17 cellular contexts compared by ENCODE assay signal in genomic region chr19:40768936-40769335, GRCh38. TPM values are rescaled to one million over a fixed set of nuclear protein-coding genes. Genes with fewer than 3 reads are reported as not detected.
DNase-seq lines count a peak whose midpoint lies in the region; ATAC-seq, FAIRE-seq and TF ChIP-seq lines count a peak whose summit lies in the region.
"Had no signal": no experiment of that assay in that cellular context is flagged by ENCODE, and none has a peak within 500 bp of the region (broad histone marks: within the 10 kb centered on the region; RNA-seq: fewer than 3 reads in every experiment).

No MANE protein-coding gene starts in this region.

- no TSS peak for BruUV-seq in HepG2 (replicated peaks; lab: Mats Ljungman, UMichigan)

- TF ChIP-seq RAD21 in HepG2 (CRISPR knock-in tag; IDR thresholded peaks at IDR 0.05) = no peak

- in situ Hi-C loops in HepG2 (cut with HindIII; ENCODE audit: extremely low pct_ligation_motif_present, low pct_unique_long_range_greater_than_20kb) = no loop called here

- H3K9me3 ChIP-seq in HepG2 (ENCODE audit: low read length) (no peaks in the 10 kb centered on the region), right lobe of liver (no peaks in the 10 kb centered on the region), lower lobe of right lung (no peaks in the 10 kb centered on the region), upper lobe of right lung (no peaks in the 10 kb centered on the region)
- H3K9me3 ChIP-seq: Caco-2, HAP-1 had no signal

- WGBS in HepG2 (ENCODE audit: low lambda C conversion rate) = no CpG with 5 or more reads among the region's 2 CpGs
- WGBS in right lobe of liver (ENCODE audit: insufficient coverage, low coverage, low lambda C conversion rate, missing lambda C conversion rate) = 88% methylated on average over 2 of the region's 2 CpGs

- peaks cover 16% of the 10 kb centered on the region for H3K4me1 ChIP-seq in HepG2 (ENCODE audit: insufficient read depth, low read length)
- H3K4me1 ChIP-seq in right lobe of liver = no peaks in the 10 kb centered on the region
- no peaks in the 10 kb centered on the region for H3K4me1 ChIP-seq in lower lobe of right lung
- H3K4me1 ChIP-seq in upper lobe of right lung = no peaks in the 10 kb centered on the region
- H3K4me1 ChIP-seq: Caco-2, HAP-1 had no signal

- H3K27ac ChIP-seq in HepG2 (ENCODE audit: extremely low read length, insufficient read depth, low read length) (no peak overlapping the region), right lobe of liver (no peak overlapping the region), lower lobe of right lung (no peak overlapping the region), upper lobe of right lung (no peak overlapping the region)

- no peak for DNase-seq in HepG2 (ENCODE audit: low spot score)
- DNase-seq in right lobe of liver = no peak
- DNase-seq in MV-4-11 (lab: John Stamatoyannopoulos, UW) = peak; percentile 55
- no peak for DNase-seq in lower lobe of right lung
- DNase-seq in upper lobe of right lung = no peak
- DNase-seq in NCI-H2081 treated with DMSO at 0.1 percent for 48 hours (lab: John Stamatoyannopoulos, UW) = no peak
- no peak for DNase-seq in GM19239 (ENCODE audit: insufficient read length, low spot score)
- DNase-seq: Caco-2, KBM-7, NCI-H1048, NCI-H146, NCI-H2081, NCI-H510A, NCI-H82 had no signal

- CTCF ChIA-PET in HepG2 (lab: Yijun Ruan, JAX; ENCODE audit: low intra/inter-chr PET ratio, low total read pairs) = no interaction called here

- H3K79me2 ChIP-seq in HepG2 (ENCODE audit: insufficient read depth, low read length) = no peaks in the 10 kb centered on the region

- no peak for TF ChIP-seq EP300 in HepG2 (IDR thresholded peaks at IDR 0.05; ENCODE audit: low read depth in 2 of 2, low read length in 2 of 2)
- TF ChIP-seq EP300 in HepG2 (CRISPR knock-in tag; IDR thresholded peaks at IDR 0.05; ENCODE audit: borderline replicate concordance) = no peak

- no peak overlapping the region for H2AFZ ChIP-seq in HepG2 (ENCODE audit: low read length)

- ATAC-seq in HepG2 = peak; percentile 48
- no peak for ATAC-seq in right lobe of liver
- peak; percentile 83 to 93 for ATAC-seq in lower lobe of right lung
- peak; percentile 82 for ATAC-seq in upper lobe of right lung
- ATAC-seq in HG03097 (IDR thresholded peaks at IDR 0.05; ENCODE audit: low FRiP score, unreplicated experiment) = no peak
- ATAC-seq: Right ventricle myocardium inferior had no signal

- TF ChIP-seq POLR2A in HepG2 (IDR thresholded peaks at IDR 0.05; ENCODE audit: insufficient read depth in 1 of 2, low read depth in 2 of 2, low read length in 2 of 2) = no peak
- no peak for TF ChIP-seq POLR2A in right lobe of liver (IDR thresholded peaks at IDR 0.05)

- H3K27me3 ChIP-seq in HepG2 (ENCODE audit: control insufficient read depth in 1 of 2, insufficient read depth in 2 of 2, low read length in 2 of 2) (no peaks in the 10 kb centered on the region), right lobe of liver (no peaks in the 10 kb centered on the region), lower lobe of right lung (ENCODE audit: low read depth) (no peaks in the 10 kb centered on the region), upper lobe of right lung (no peaks in the 10 kb centered on the region)

- peaks cover 12 to 27% of the 10 kb centered on the region in 2 experiments; a peak in 4 of 5 replicates for H3K36me3 ChIP-seq in HepG2 (replicated peaks in 1 of 2; ENCODE audit: control insufficient read depth in 1 of 2, insufficient read depth in 2 of 2, low read length in 2 of 2)
- peaks cover 8 to 31% (median 21%) of the 10 kb centered on the region in 4 donors for H3K36me3 ChIP-seq in right lobe of liver
- H3K36me3 ChIP-seq in lower lobe of right lung = peaks cover 36% of the 10 kb centered on the region
- peaks cover 33% of the 10 kb centered on the region for H3K36me3 ChIP-seq in upper lobe of right lung

- intact Hi-C loops in HepG2 (cut with micrococcal nuclease; ENCODE audit: unreplicated experiment) (no loop called here), right lobe of liver (cut with DNase I) (no loop called here), lower lobe of right lung (cut with DNase I) (no loop called here), upper lobe of right lung (cut with DNase I) (no loop called here)

- H3K9ac ChIP-seq in HepG2 (ENCODE audit: insufficient read depth, low read depth, low read length) = no peak overlapping the region

- H4K20me1 ChIP-seq in HepG2 (ENCODE audit: insufficient read depth, low read length) = no peaks in the 10 kb centered on the region; the same call in 1 of the 2 replicates

- POLR2A ChIA-PET in HepG2 (lab: Yijun Ruan, JAX) = interaction anchor here (0.6 to 1.5 kb wide), 3 partner anchors 8 to 26 kb away, joined by 4 to 5 read pairs (median 4); partner anchors contain the start of genes ACTMAP and SNRPA

- FAIRE-seq in HepG2 (lab: Jason Lieb, UNC) (no peak), GM19239 (lab: Jason Lieb, UNC) (no peak)

- H3K4me2 ChIP-seq in HepG2 (ENCODE audit: low read depth, low read length) = no peak overlapping the region

- TF ChIP-seq CTCF in HepG2 (CRISPR knock-in tag; IDR thresholded peaks at IDR 0.05) (no peak), right lobe of liver (IDR thresholded peaks at IDR 0.05) (no peak), lower lobe of right lung (IDR thresholded peaks at IDR 0.05) (no peak), upper lobe of right lung (IDR thresholded peaks at IDR 0.05) (no peak)

- no peak overlapping the region for H3K4me3 ChIP-seq in HepG2 (replicated peaks in 1 of 3; ENCODE audit: insufficient read depth in 1 of 3, low read depth in 2 of 3, low read length in 3 of 3)
- no peak overlapping the region for H3K4me3 ChIP-seq in right lobe of liver
- no peak overlapping the region for H3K4me3 ChIP-seq in lower lobe of right lung
- H3K4me3 ChIP-seq in upper lobe of right lung = no peak overlapping the region
- H3K4me3 ChIP-seq: HAP-1 had no signal

RNA-seq across cellular contexts. Expression of gene MIA, which starts 6.4 kb away (rescaled TPM):
- total RNA-seq in HepG2 (2016; rRNA removed; fragmentation: Illumina TruSeq; extraction: Trizol) (not detected in 2 replicates), right lobe of liver (1 to 10 TPM in 2 of 6 experiments, under 1 TPM in 1, not detected in 3; 0.86 to 1.9 (median 1.1) TPM), lower lobe of right lung (1.7 TPM), upper lobe of right lung (not detected)
- total RNA-seq in HepG2 (2016; cell fraction: cytosol; rRNA removed; fragmentation: Illumina TruSeq; extraction: Trizol; ENCODE audit: low read depth) = not detected in 2 replicates
- total RNA-seq in HepG2 (2016; cell fraction: insoluble cytoplasmic fraction; rRNA removed; fragmentation: Illumina TruSeq; extraction: Trizol) = not detected in 2 replicates
- not detected in 2 replicates for total RNA-seq in HepG2 (2016; cell fraction: membrane; rRNA removed; fragmentation: Illumina TruSeq; extraction: Trizol)
- not detected in 2 replicates for total RNA-seq in HepG2 (2016; cell fraction: nucleus; rRNA removed; fragmentation: Illumina TruSeq; extraction: Trizol)
- 0.61 and 2.5 TPM in 2 replicates for polyA plus RNA-seq in HepG2 (2011; rRNA removed)
- polyA plus RNA-seq in HepG2 (2011; cell fraction: cytosol; rRNA removed) = 0.25 TPM in 1 of 2 replicates, not detected in the other
- 1.1 and 5.8 TPM in 2 replicates for polyA plus RNA-seq in HepG2 (2011; cell fraction: nucleus; rRNA removed)
- 1.5 and 1.6 TPM in 2 replicates for polyA plus RNA-seq in HepG2 (2012)
- polyA plus RNA-seq in HepG2 (2016; cell fraction: cytosol; fragmentation: Illumina TruSeq; extraction: Trizol; ENCODE audit: low read depth) = not detected in 2 replicates
- not detected in 2 replicates for polyA plus RNA-seq in HepG2 (2016; cell fraction: insoluble cytoplasmic fraction; fragmentation: Illumina TruSeq; extraction: Trizol; ENCODE audit: low read depth)
- polyA plus RNA-seq in HepG2 (2016; cell fraction: membrane; fragmentation: Illumina TruSeq; extraction: Trizol; ENCODE audit: low read depth) = not detected in 2 replicates
- not detected in 2 replicates for polyA plus RNA-seq in HepG2 (2016; cell fraction: nucleus; fragmentation: Illumina TruSeq; extraction: Trizol; ENCODE audit: insufficient read depth, low read depth)
- 1.6 TPM in 1 of 2 replicates, not detected in the other for polyA minus RNA-seq in HepG2 (2011; rRNA and poly(A)+ RNA removed; ENCODE audit: low replicate concordance)
- polyA minus RNA-seq in HepG2 (2011; cell fraction: cytosol; rRNA and poly(A)+ RNA removed) = not detected in 2 replicates
- polyA minus RNA-seq in HepG2 (2011; cell fraction: nucleus; rRNA and poly(A)+ RNA removed) = 1.7 and 4.5 TPM in 2 replicates
- total RNA-seq: Right ventricle myocardium inferior had no signal

RNA-seq across cellular contexts. Expression of gene RAB4B, which starts 9.1 kb away (rescaled TPM):
- 2.2 and 3.3 TPM in 2 replicates for total RNA-seq in HepG2 (2016; rRNA removed; fragmentation: Illumina TruSeq; extraction: Trizol)
- 1.3 and 2.3 TPM in 2 replicates for total RNA-seq in HepG2 (2016; cell fraction: cytosol; rRNA removed; fragmentation: Illumina TruSeq; extraction: Trizol; ENCODE audit: low read depth)
- total RNA-seq in HepG2 (2016; cell fraction: insoluble cytoplasmic fraction; rRNA removed; fragmentation: Illumina TruSeq; extraction: Trizol) = 2.1 and 3.5 TPM in 2 replicates
- total RNA-seq in HepG2 (2016; cell fraction: membrane; rRNA removed; fragmentation: Illumina TruSeq; extraction: Trizol) = 2.2 and 2.4 TPM in 2 replicates
- total RNA-seq in HepG2 (2016; cell fraction: nucleus; rRNA removed; fragmentation: Illumina TruSeq; extraction: Trizol) = 3.3 and 4.5 TPM in 2 replicates
- polyA plus RNA-seq in HepG2 (2011; rRNA removed) = 5.4 and 6.1 TPM in 2 replicates
- 8.5 and 11.8 TPM in 2 replicates for polyA plus RNA-seq in HepG2 (2011; cell fraction: cytosol; rRNA removed)
- 11.9 and 12.0 TPM in 2 replicates for polyA plus RNA-seq in HepG2 (2011; cell fraction: nucleus; rRNA removed)
- polyA plus RNA-seq in HepG2 (2012) = 4.2 and 5.6 TPM in 2 replicates
- polyA plus RNA-seq in HepG2 (2016; cell fraction: cytosol; fragmentation: Illumina TruSeq; extraction: Trizol; ENCODE audit: low read depth) = 3.1 and 4.5 TPM in 2 replicates
- 3.4 and 4.4 TPM in 2 replicates for polyA plus RNA-seq in HepG2 (2016; cell fraction: insoluble cytoplasmic fraction; fragmentation: Illumina TruSeq; extraction: Trizol; ENCODE audit: low read depth)
- polyA plus RNA-seq in HepG2 (2016; cell fraction: membrane; fragmentation: Illumina TruSeq; extraction: Trizol; ENCODE audit: low read depth) = 3.8 and 3.9 TPM in 2 replicates
- 13.8 and 16.0 TPM in 2 replicates for polyA plus RNA-seq in HepG2 (2016; cell fraction: nucleus; fragmentation: Illumina TruSeq; extraction: Trizol; ENCODE audit: insufficient read depth, low read depth)
- 2.7 and 3.9 TPM in 2 replicates for polyA minus RNA-seq in HepG2 (2011; rRNA and poly(A)+ RNA removed; ENCODE audit: low replicate concordance)
- 1.9 and 3.3 TPM in 2 replicates for polyA minus RNA-seq in HepG2 (2011; cell fraction: cytosol; rRNA and poly(A)+ RNA removed)
- 1.9 and 2.2 TPM in 2 replicates for polyA minus RNA-seq in HepG2 (2011; cell fraction: nucleus; rRNA and poly(A)+ RNA removed)
- 10 to 100 TPM in 3 of 6 experiments, 1 to 10 TPM in 3; 6.4 to 17.2 (median 10.2) TPM for total RNA-seq in right lobe of liver
- total RNA-seq in lower lobe of right lung = 48.5 TPM
- total RNA-seq in upper lobe of right lung = 45.4 TPM

RNA-seq across cellular contexts. Expression of gene SNRPA, which starts 17.9 kb away (rescaled TPM):
- total RNA-seq in HepG2 (2016; rRNA removed; fragmentation: Illumina TruSeq; extraction: Trizol) (55.6 and 59.6 TPM in 2 replicates), right lobe of liver (10 to 100 TPM; 21.4 to 33.1 (median 24.7) TPM), lower lobe of right lung (44.8 TPM), upper lobe of right lung (51.7 TPM)
- 30.9 and 37.5 TPM in 2 replicates for total RNA-seq in HepG2 (2016; cell fraction: cytosol; rRNA removed; fragmentation: Illumina TruSeq; extraction: Trizol; ENCODE audit: low read depth)
- 43.3 and 60.9 TPM in 2 replicates for total RNA-seq in HepG2 (2016; cell fraction: insoluble cytoplasmic fraction; rRNA removed; fragmentation: Illumina TruSeq; extraction: Trizol)
- total RNA-seq in HepG2 (2016; cell fraction: membrane; rRNA removed; fragmentation: Illumina TruSeq; extraction: Trizol) = 30.2 and 35.2 TPM in 2 replicates
- total RNA-seq in HepG2 (2016; cell fraction: nucleus; rRNA removed; fragmentation: Illumina TruSeq; extraction: Trizol) = 40.9 and 42.9 TPM in 2 replicates
- polyA plus RNA-seq in HepG2 (2011; rRNA removed) = 111 and 162 TPM in 2 replicates
- polyA plus RNA-seq in HepG2 (2011; cell fraction: cytosol; rRNA removed) = 36.8 and 67.8 TPM in 2 replicates
- polyA plus RNA-seq in HepG2 (2011; cell fraction: nucleus; rRNA removed) = 112 and 136 TPM in 2 replicates
- polyA plus RNA-seq in HepG2 (2012) = 55.3 and 58.7 TPM in 2 replicates
- polyA plus RNA-seq in HepG2 (2016; cell fraction: cytosol; fragmentation: Illumina TruSeq; extraction: Trizol; ENCODE audit: low read depth) = 31.4 and 37.9 TPM in 2 replicates
- 87.1 and 104 TPM in 2 replicates for polyA plus RNA-seq in HepG2 (2016; cell fraction: insoluble cytoplasmic fraction; fragmentation: Illumina TruSeq; extraction: Trizol; ENCODE audit: low read depth)
- polyA plus RNA-seq in HepG2 (2016; cell fraction: membrane; fragmentation: Illumina TruSeq; extraction: Trizol; ENCODE audit: low read depth) = 41.6 and 53.2 TPM in 2 replicates
- polyA plus RNA-seq in HepG2 (2016; cell fraction: nucleus; fragmentation: Illumina TruSeq; extraction: Trizol; ENCODE audit: insufficient read depth, low read depth) = 106 and 112 TPM in 2 replicates
- polyA minus RNA-seq in HepG2 (2011; rRNA and poly(A)+ RNA removed; ENCODE audit: low replicate concordance) = 182 and 255 TPM in 2 replicates
- 80.0 and 106 TPM in 2 replicates for polyA minus RNA-seq in HepG2 (2011; cell fraction: cytosol; rRNA and poly(A)+ RNA removed)
- polyA minus RNA-seq in HepG2 (2011; cell fraction: nucleus; rRNA and poly(A)+ RNA removed) = 49.1 and 73.4 TPM in 2 replicates

RNA-seq across cellular contexts. Expression of gene ACTMAP, which starts 18.7 kb away (rescaled TPM):
- 2.2 and 3.9 TPM in 2 replicates for total RNA-seq in HepG2 (2016; rRNA removed; fragmentation: Illumina TruSeq; extraction: Trizol)
- total RNA-seq in HepG2 (2016; cell fraction: cytosol; rRNA removed; fragmentation: Illumina TruSeq; extraction: Trizol; ENCODE audit: low read depth) = 2.1 and 5.1 TPM in 2 replicates
- total RNA-seq in HepG2 (2016; cell fraction: insoluble cytoplasmic fraction; rRNA removed; fragmentation: Illumina TruSeq; extraction: Trizol) = 2.2 and 3.3 TPM in 2 replicates
- total RNA-seq in HepG2 (2016; cell fraction: membrane; rRNA removed; fragmentation: Illumina TruSeq; extraction: Trizol) = 4.4 and 4.8 TPM in 2 replicates
- total RNA-seq in HepG2 (2016; cell fraction: nucleus; rRNA removed; fragmentation: Illumina TruSeq; extraction: Trizol) = 3.9 and 4.4 TPM in 2 replicates
- 7.9 and 11.3 TPM in 2 replicates for polyA plus RNA-seq in HepG2 (2011; rRNA removed)
- 4.7 and 5.7 TPM in 2 replicates for polyA plus RNA-seq in HepG2 (2011; cell fraction: cytosol; rRNA removed)
- 30.8 and 31.7 TPM in 2 replicates for polyA plus RNA-seq in HepG2 (2011; cell fraction: nucleus; rRNA removed)
- polyA plus RNA-seq in HepG2 (2012) = 13.1 and 16.5 TPM in 2 replicates
- 4.5 and 4.7 TPM in 2 replicates for polyA plus RNA-seq in HepG2 (2016; cell fraction: cytosol; fragmentation: Illumina TruSeq; extraction: Trizol; ENCODE audit: low read depth)
- 10.5 and 13.7 TPM in 2 replicates for polyA plus RNA-seq in HepG2 (2016; cell fraction: insoluble cytoplasmic fraction; fragmentation: Illumina TruSeq; extraction: Trizol; ENCODE audit: low read depth)
- 12.4 and 14.6 TPM in 2 replicates for polyA plus RNA-seq in HepG2 (2016; cell fraction: membrane; fragmentation: Illumina TruSeq; extraction: Trizol; ENCODE audit: low read depth)
- polyA plus RNA-seq in HepG2 (2016; cell fraction: nucleus; fragmentation: Illumina TruSeq; extraction: Trizol; ENCODE audit: insufficient read depth, low read depth) = 46.1 and 49.5 TPM in 2 replicates
- polyA minus RNA-seq in HepG2 (2011; rRNA and poly(A)+ RNA removed; ENCODE audit: low replicate concordance) = 11.2 and 11.8 TPM in 2 replicates
- 8.1 and 9.0 TPM in 2 replicates for polyA minus RNA-seq in HepG2 (2011; cell fraction: cytosol; rRNA and poly(A)+ RNA removed)
- 5.2 and 5.3 TPM in 2 replicates for polyA minus RNA-seq in HepG2 (2011; cell fraction: nucleus; rRNA and poly(A)+ RNA removed)
- total RNA-seq in right lobe of liver = 10 to 100 TPM in 2 of 6 experiments, 1 to 10 TPM in 4; 2.9 to 11.2 (median 4.4) TPM
- 17.6 TPM for total RNA-seq in lower lobe of right lung
- 18.5 TPM for total RNA-seq in upper lobe of right lung

RNA-seq across cellular contexts. Expression of gene EGLN2, which starts 30.1 kb away (rescaled TPM):
- total RNA-seq in HepG2 (2016; rRNA removed; fragmentation: Illumina TruSeq; extraction: Trizol) (32.4 and 40.8 TPM in 2 replicates), right lobe of liver (10 to 100 TPM; 34.5 to 47.0 (median 37.4) TPM), lower lobe of right lung (188 TPM), upper lobe of right lung (173 TPM)
- total RNA-seq in HepG2 (2016; cell fraction: cytosol; rRNA removed; fragmentation: Illumina TruSeq; extraction: Trizol; ENCODE audit: low read depth) = 19.0 and 19.4 TPM in 2 replicates
- total RNA-seq in HepG2 (2016; cell fraction: insoluble cytoplasmic fraction; rRNA removed; fragmentation: Illumina TruSeq; extraction: Trizol) = 37.6 and 41.3 TPM in 2 replicates
- 39.4 and 40.9 TPM in 2 replicates for total RNA-seq in HepG2 (2016; cell fraction: membrane; rRNA removed; fragmentation: Illumina TruSeq; extraction: Trizol)
- total RNA-seq in HepG2 (2016; cell fraction: nucleus; rRNA removed; fragmentation: Illumina TruSeq; extraction: Trizol) = 27.3 and 29.2 TPM in 2 replicates
- 16.5 and 25.4 TPM in 2 replicates for polyA plus RNA-seq in HepG2 (2011; rRNA removed)
- 16.4 and 23.8 TPM in 2 replicates for polyA plus RNA-seq in HepG2 (2011; cell fraction: cytosol; rRNA removed)
- 38.7 and 44.6 TPM in 2 replicates for polyA plus RNA-seq in HepG2 (2011; cell fraction: nucleus; rRNA removed)
- polyA plus RNA-seq in HepG2 (2012) = 14.0 and 22.0 TPM in 2 replicates
- 13.6 and 14.2 TPM in 2 replicates for polyA plus RNA-seq in HepG2 (2016; cell fraction: cytosol; fragmentation: Illumina TruSeq; extraction: Trizol; ENCODE audit: low read depth)
- polyA plus RNA-seq in HepG2 (2016; cell fraction: insoluble cytoplasmic fraction; fragmentation: Illumina TruSeq; extraction: Trizol; ENCODE audit: low read depth) = 31.3 and 33.0 TPM in 2 replicates
- 24.9 and 27.6 TPM in 2 replicates for polyA plus RNA-seq in HepG2 (2016; cell fraction: membrane; fragmentation: Illumina TruSeq; extraction: Trizol; ENCODE audit: low read depth)
- 40.6 and 43.6 TPM in 2 replicates for polyA plus RNA-seq in HepG2 (2016; cell fraction: nucleus; fragmentation: Illumina TruSeq; extraction: Trizol; ENCODE audit: insufficient read depth, low read depth)
- polyA minus RNA-seq in HepG2 (2011; rRNA and poly(A)+ RNA removed; ENCODE audit: low replicate concordance) = 38.0 and 66.8 TPM in 2 replicates
- polyA minus RNA-seq in HepG2 (2011; cell fraction: cytosol; rRNA and poly(A)+ RNA removed) = 9.9 and 12.8 TPM in 2 replicates
- polyA minus RNA-seq in HepG2 (2011; cell fraction: nucleus; rRNA and poly(A)+ RNA removed) = 16.5 and 19.2 TPM in 2 replicates

Comparison
In these comparisons a context has a peak if more than half of its experiments do, and no peak if none do; other contexts are left out.
1. ATAC-seq: peak in HepG2 (single experiment), lower lobe of right lung (2 of 2) and upper lobe of right lung (single experiment); none in right lobe of liver (0 of 4) and HG03097 (single experiment).